In the genomic region with DNA sequence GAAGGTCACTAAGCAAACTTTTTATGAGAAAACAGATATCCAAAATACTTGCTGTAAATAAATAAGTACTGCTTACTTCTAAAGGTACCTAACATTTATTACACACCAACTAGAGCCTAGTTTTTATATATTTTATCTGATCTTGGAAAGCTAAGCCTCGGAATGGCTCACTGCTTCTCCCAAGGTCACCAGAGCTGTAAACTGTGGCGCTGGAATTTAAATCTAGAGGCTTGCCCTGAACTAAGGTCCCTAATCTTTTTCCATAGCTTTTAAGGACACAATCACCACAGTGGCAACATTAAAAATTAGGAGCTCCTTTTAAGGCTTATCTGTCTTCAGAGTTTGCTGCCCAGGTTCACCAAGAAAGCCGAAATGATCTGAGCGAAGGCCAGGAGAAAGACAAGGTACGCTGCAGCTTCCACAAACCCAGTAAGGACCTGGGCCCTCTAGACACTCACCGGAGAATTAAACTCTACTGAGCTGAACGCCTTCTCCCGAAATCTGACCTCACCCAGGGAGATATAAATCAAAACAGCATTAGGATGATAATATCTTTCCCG, we compare ENCODE assay signal across 8 cellular contexts. TPM values are rescaled to one million over a fixed set of nuclear protein-coding genes. Genes with fewer than 3 reads are reported as not detected.
DNase-seq lines count a peak whose midpoint lies in the region; ATAC-seq and TF ChIP-seq lines count a peak whose summit lies in the region.

No MANE protein-coding gene starts in this region.

- ATAC-seq in HG03025 (IDR thresholded peaks at IDR 0.05; ENCODE audit: low FRiP score, unreplicated experiment) (peak; percentile 11), heart right ventricle (peak; percentile 14 to 73 (median 62)), HG03565 (IDR thresholded peaks at IDR 0.05; ENCODE audit: unreplicated experiment) (no peak)

- intact Hi-C loops in activated CD4-positive, alpha-beta memory T cell treated with anti-CD3 and anti-CD28 coated beads for 36 hours (cut with micrococcal nuclease): loop anchor here (2.0 kb wide), 2 partner anchors 34 to 350 kb away; no protein-coding TSS in a partner anchor
- intact Hi-C loops in heart right ventricle (cut with DNase I): loop anchor here in 6 of 10 donors (2.0 to 10.0 kb wide), 6 partner anchors 130 to 472 kb away; partner anchors contain the start of genes RNASE4 (in 3 of the 6), ANG (in 2 of the 6), PIP4P1 (in 1 of the 6) and RNASE1 (in 1 of the 6)
- intact Hi-C loops in prostate gland (cut with DNase I): loop anchor here (5.0 kb wide), 2 partner anchors 80 to 280 kb away; partner anchors contain the start of gene TEP1

- H3K36me3 ChIP-seq in heart right ventricle (peaks cover 0 to 20% (median 0%) of the 10 kb centered on the region in 9 donors), prostate gland (no peaks in the 10 kb centered on the region)

- H3K4me1 ChIP-seq in heart right ventricle (peaks cover 0 to 33% (median 27%) of the 10 kb centered on the region in 9 donors), prostate gland (replicated peaks) (no peaks in the 10 kb centered on the region)

- TF ChIP-seq POLR2A in prostate gland (IDR thresholded peaks at IDR 0.05): no peak

- CTCF ChIA-PET in activated CD4-positive, alpha-beta memory T cell treated with anti-CD3 and anti-CD28 coated beads for 36 hours (lab: Charles Lee): interaction anchor here (0.9 to 8.9 kb wide), 4 partner anchors 9 to 277 kb away, joined by 3 to 129 read pairs (median 10); partner anchors contain the start of genes PARP2 and TEP1

- H3K9me3 ChIP-seq in heart right ventricle (no peaks in the 10 kb centered on the region), prostate gland (no peaks in the 10 kb centered on the region)

- peak overlapping the region; percentile 99 for H3K4me3 Mint-ChIP-seq in activated CD4-positive, alpha-beta memory T cell treated with anti-CD3 and anti-CD28 coated beads for 36 hours

- H3K4me1 Mint-ChIP-seq in activated CD4-positive, alpha-beta memory T cell treated with anti-CD3 and anti-CD28 coated beads for 36 hours (ENCODE audit: low read depth): peaks cover 41% of the 10 kb centered on the region

- peak overlapping the region; percentile 92 for H3K27ac Mint-ChIP-seq in activated CD4-positive, alpha-beta memory T cell treated with anti-CD3 and anti-CD28 coated beads for 36 hours

- H3K27me3 Mint-ChIP-seq in activated CD4-positive, alpha-beta memory T cell treated with anti-CD3 and anti-CD28 coated beads for 36 hours: no peaks in the 10 kb centered on the region

- H3K27ac ChIP-seq in heart right ventricle (peak overlapping the region; percentile 15 to 89 (median 84)), prostate gland (peak overlapping the region; percentile 75 to 83)

- no peaks in the 10 kb centered on the region for H3K9me3 Mint-ChIP-seq in activated CD4-positive, alpha-beta memory T cell treated with anti-CD3 and anti-CD28 coated beads for 36 hours

- peaks cover 18% of the 10 kb centered on the region for H3K36me3 Mint-ChIP-seq in activated CD4-positive, alpha-beta memory T cell treated with anti-CD3 and anti-CD28 coated beads for 36 hours

- TF ChIP-seq CTCF in heart right ventricle (IDR thresholded peaks at IDR 0.05): no peak
- no peak for TF ChIP-seq CTCF in prostate gland (IDR thresholded peaks at IDR 0.05)

- H3K4me3 ChIP-seq in heart right ventricle: peak overlapping the region; percentile 29 to 75 (median 68)
- H3K4me3 ChIP-seq in prostate gland: peak overlapping the region; percentile 35 to 48

- DNase-seq in NCI-H1694 treated with DMSO at 0.1 percent for 48 hours (lab: John Stamatoyannopoulos, UW) (peak; percentile 53), NCI-H1694 (lab: John Stamatoyannopoulos, UW) (no peak), heart right ventricle (no peak), prostate gland (ENCODE audit: low spot score) (peak; percentile 7), KG1 (lab: John Stamatoyannopoulos, UW) (no peak)
- no peak for DNase-seq in activated CD4-positive, alpha-beta memory T cell treated with anti-CD3 and anti-CD28 coated beads for 36 hours

- POLR2A ChIA-PET in activated CD4-positive, alpha-beta memory T cell treated with anti-CD3 and anti-CD28 coated beads for 36 hours (lab: Charles Lee): interaction anchor here (1.6 to 4.8 kb wide), 4 partner anchors 10 to 351 kb away, joined by 4 to 59 read pairs (median 6); partner anchors contain the start of genes PARP2 and PNP

- WGBS in heart right ventricle, 2 donors: 2 to 3% methylated on average over 9 of the region's 9 CpGs
- WGBS in prostate gland: under 1% methylated on average over 9 of the region's 9 CpGs

- H3K27me3 ChIP-seq in heart right ventricle (no peaks in the 10 kb centered on the region), prostate gland (replicated peaks; ENCODE audit: insufficient read depth) (no peaks in the 10 kb centered on the region)

RNA-seq across cellular contexts. Expression of gene CCNB1IP1, which starts 0.6 kb away (rescaled TPM):
- 10 to 100 TPM; 70.2 to 77.4 TPM for total RNA-seq in activated CD4-positive, alpha-beta memory T cell treated with anti-CD3 and anti-CD28 coated beads for 36 hours
- total RNA-seq in heart right ventricle: 10 to 100 TPM; 35.7 to 69.9 (median 56.0) TPM
- polyA plus RNA-seq in heart right ventricle: 100 to 1,000 TPM; 105 to 126 TPM
- total RNA-seq in prostate gland: 10 to 100 TPM; 34.6 to 47.8 TPM

RNA-seq across cellular contexts. Expression of gene PARP2, which starts 11.0 kb away (rescaled TPM):
- total RNA-seq in activated CD4-positive, alpha-beta memory T cell treated with anti-CD3 and anti-CD28 coated beads for 36 hours: 10 to 100 TPM; 46.3 to 47.3 TPM
- 10 to 100 TPM; 13.6 to 18.4 (median 16.0) TPM for total RNA-seq in heart right ventricle
- 10 to 100 TPM; 13.5 to 19.5 TPM for polyA plus RNA-seq in heart right ventricle
- 10 to 100 TPM; 10.7 to 23.1 TPM for total RNA-seq in prostate gland

RNA-seq across cellular contexts. Expression of gene TTC5, which starts 26.7 kb away (rescaled TPM):
- total RNA-seq in activated CD4-positive, alpha-beta memory T cell treated with anti-CD3 and anti-CD28 coated beads for 36 hours: 10 to 100 TPM; 19.0 to 22.7 TPM
- total RNA-seq in heart right ventricle: 10 to 100 TPM in 7 of 10 donors, 1 to 10 TPM in 3; 6.3 to 14.0 (median 11.3) TPM
- polyA plus RNA-seq in heart right ventricle: 1 to 10 TPM; 3.2 to 4.9 TPM
- total RNA-seq in prostate gland: 10 to 100 TPM; 11.1 to 18.5 TPM

Comparison
In these comparisons a context has a peak if more than half of its experiments do, and no peak if none do; other contexts are left out.
1. DNase-seq: peak in NCI-H1694 treated with DMSO at 0.1 percent for 48 hours (single experiment) and prostate gland (single experiment); none in NCI-H1694 (single experiment), activated CD4-positive, alpha-beta memory T cell treated with anti-CD3 and anti-CD28 coated beads for 36 hours (single experiment), heart right ventricle (0 of 2) and KG1 (single experiment).